Comparison of ENCODE assay signal across 1 cellular context in the genomic region with DNA sequence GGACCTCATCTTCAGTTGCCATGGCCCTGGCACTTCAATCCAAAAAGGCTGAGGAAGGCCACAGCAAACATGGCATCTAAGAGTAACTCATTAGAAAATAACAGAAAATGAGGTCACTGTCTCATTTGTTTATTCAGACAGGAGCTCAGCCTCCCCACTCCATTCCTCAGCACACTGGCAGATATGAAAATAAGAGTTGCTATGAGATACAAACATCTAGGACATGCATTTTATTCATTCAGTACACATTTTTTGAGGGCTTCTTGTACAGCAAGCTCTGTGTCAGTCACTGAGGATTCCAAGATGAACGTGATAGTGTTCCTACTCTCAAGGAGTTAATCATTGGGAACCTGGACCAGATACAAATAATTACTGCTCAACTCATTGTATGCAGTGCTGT.
TF ChIP-seq lines count a peak whose summit lies in the region.

No MANE protein-coding gene starts in this region.

TF ChIP-seq in HepG2, 621 proteins besides CTCF, POLR2A, EP300 and RAD21:
- TF ChIP-seq ZMAT5 (CRISPR knock-in tag; IDR thresholded peaks at IDR 0.05; ENCODE audit: borderline replicate concordance, low read depth), result no peak
- TF ChIP-seq HMGA1 (CRISPR knock-in tag; conservative IDR thresholded peaks at IDR 0.05), result no peak
- TF ChIP-seq ZNF644 (CRISPR knock-in tag; IDR thresholded peaks at IDR 0.05; ENCODE audit: low read depth), result no peak
- TF ChIP-seq KLF16 (CRISPR knock-in tag; IDR thresholded peaks at IDR 0.05), result no peak
- TF ChIP-seq ZNF354B (CRISPR knock-in tag; IDR thresholded peaks at IDR 0.05), result no peak
- TF ChIP-seq ZNF138 (CRISPR knock-in tag; IDR thresholded peaks at IDR 0.05; ENCODE audit: low read depth), result no peak
- no peak for TF ChIP-seq FOXK1 (CRISPR knock-in tag; IDR thresholded peaks at IDR 0.05; ENCODE audit: borderline replicate concordance, low read depth)
- no peak for TF ChIP-seq ZBTB25 (CRISPR knock-in tag; IDR thresholded peaks at IDR 0.05)
- TF ChIP-seq U2AF2 (IDR thresholded peaks at IDR 0.05; ENCODE audit: low read depth, low read length), result no peak
- TF ChIP-seq ISL2 (CRISPR knock-in tag; IDR thresholded peaks at IDR 0.05), result no peak
- TF ChIP-seq HNRNPK (IDR thresholded peaks at IDR 0.05; ENCODE audit: low read depth, low read length, poor library complexity, severe bottlenecking), result no peak
- no peak for TF ChIP-seq ARID4A (CRISPR knock-in tag; IDR thresholded peaks at IDR 0.05; ENCODE audit: borderline replicate concordance)
- no peak for TF ChIP-seq ZBTB7A (CRISPR knock-in tag; IDR thresholded peaks at IDR 0.05)
- no peak for TF ChIP-seq ZNF879 (CRISPR knock-in tag; IDR thresholded peaks at IDR 0.05)
- TF ChIP-seq SNRNP70 (IDR thresholded peaks at IDR 0.05; ENCODE audit: low read depth, low read length), result no peak
- no peak for TF ChIP-seq ZMYM2 (CRISPR knock-in tag; IDR thresholded peaks at IDR 0.05)
- TF ChIP-seq ZNF362 (CRISPR knock-in tag; IDR thresholded peaks at IDR 0.05; ENCODE audit: borderline replicate concordance), result no peak
